ENCODE assay signal across 26 cellular contexts in the genomic region with DNA sequence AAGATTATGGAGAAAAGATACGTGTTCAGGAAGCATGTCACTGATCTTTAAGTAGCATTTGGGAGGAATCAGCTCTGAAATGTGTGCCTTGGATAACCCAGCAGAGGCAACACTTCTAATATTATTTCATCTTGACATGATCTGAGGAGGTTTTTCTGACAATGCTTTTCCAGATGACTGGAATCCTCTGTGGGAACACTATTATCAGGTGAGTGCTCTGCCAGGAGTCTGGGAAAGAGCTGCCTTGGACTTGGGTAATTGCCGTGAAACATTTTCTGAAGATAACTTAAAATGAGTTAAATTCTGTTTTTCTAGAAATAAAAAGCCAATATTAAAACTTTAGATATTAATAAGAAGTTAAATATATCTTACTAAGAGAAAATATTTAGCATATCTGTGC.
"Had no signal": no experiment of that assay in that cellular context is flagged by ENCODE, and none has a peak within 500 bp of the region (broad histone marks: within the 10 kb centered on the region; RNA-seq: fewer than 3 reads in every experiment).

No MANE protein-coding gene starts in this region.

- H3K9me3 ChIP-seq: stomach, suprapubic skin, testis, thoracic aorta, thyroid gland, tibial artery, tibial nerve, transverse colon, upper lobe of left lung, upper lobe of right lung, uterus, vagina had no signal

- DNase-seq: stimulated activated CD4-positive, alpha-beta T cell treated with anti-CD3 and anti-CD28 coated beads, Interleukin-2, amount 100 ng/mL, for 48 hours; stimulated activated CD4-positive, alpha-beta T cell treated with anti-CD3 and anti-CD28 coated beads, Interleukin-4, amount 100 ng/mL, for 1 hour; stimulated activated CD4-positive, alpha-beta T cell treated with anti-CD3 and anti-CD28 coated beads, Interleukin-4, amount 100 ng/mL, for 24 hours; stimulated activated CD4-positive, alpha-beta T cell treated with anti-CD3 and anti-CD28 coated beads, Interleukin-4, amount 100 ng/mL, for 4 hours; stimulated activated CD8-positive, alpha-beta memory T cell treated with anti-CD3 and anti-CD28 coated beads, Interleukin-4, amount 100 ng/mL, for 48 hours; stimulated activated naive B cell treated with anti-CD40 and anti-IgM and Interleukin-4, amounts not matched to agents 10 μg/mL and 1 μg/mL and 100 μg/mL, for 72 hours; stimulated activated naive CD4-positive, alpha-beta T cell; stimulated activated naive CD4-positive, alpha-beta T cell treated with Interleukin-2 at 50 U/mL for 16 hours; stimulated activated naive CD8-positive, alpha-beta T cell treated with anti-CD3 and anti-CD28 coated beads, Interleukin-15, amount 100 ng/mL, for 72 hours; stimulated activated naive CD8-positive, alpha-beta T cell treated with anti-CD3 and anti-CD28 coated beads, Interleukin-15, Interleukin-2, amounts not matched to agents 100 U/mL and 50 U/mL, for 24 hours; stomach; substantia nigra; testis; thyroid gland; tibial artery; transverse colon; trophoblast cell; upper lobe of left lung; upper lobe of right lung; uterus had no signal

- H3K27me3 ChIP-seq: testis, thyroid gland, tibial nerve, transverse colon, upper lobe of left lung, uterus, vagina had no signal

- H3K36me3 ChIP-seq: stomach, suprapubic skin, thoracic aorta, thyroid gland, tibial artery, tibial nerve, transverse colon, upper lobe of left lung, upper lobe of right lung, uterus, vagina had no signal

- ATAC-seq: stimulated activated effector memory CD8-positive, alpha-beta T cell treated with anti-CD3 and anti-CD28 coated beads, Interleukin-12 subunit alpha, Interleukin-12 subunit beta, amount 100 ng/mL, for 72 hours; stimulated activated memory B cell treated with anti-CD40 and anti-IgM and Interleukin-4, amounts not matched to agents 10 μg/mL and 1 μg/mL and 100 μg/mL, for 72 hours; stimulated activated naive B cell treated with anti-CD40 and anti-IgM and Interleukin-4, amounts not matched to agents 10 μg/mL and 1 μg/mL and 100 μg/mL, for 72 hours; stimulated activated naive CD8-positive, alpha-beta T cell treated with anti-CD3 and anti-CD28 coated beads, Interleukin-15, amount 100 ng/mL, for 72 hours; stimulated activated naive CD8-positive, alpha-beta T cell treated with anti-CD3 and anti-CD28 coated beads, Interleukin-15, Interleukin-2, amounts not matched to agents 100 U/mL and 50 U/mL, for 24 hours; upper lobe of right lung had no signal

- H3K4me3 ChIP-seq: stomach, suprapubic skin, testis, thoracic aorta, thyroid gland, tibial artery, tibial nerve, transverse colon, upper lobe of left lung, upper lobe of right lung, uterus, vagina had no signal

- H3K27ac ChIP-seq: stomach, suprapubic skin, testis, thoracic aorta, thyroid gland, tibial artery, tibial nerve, transverse colon, upper lobe of left lung, upper lobe of right lung, uterus, vagina had no signal
